In the genomic region with DNA sequence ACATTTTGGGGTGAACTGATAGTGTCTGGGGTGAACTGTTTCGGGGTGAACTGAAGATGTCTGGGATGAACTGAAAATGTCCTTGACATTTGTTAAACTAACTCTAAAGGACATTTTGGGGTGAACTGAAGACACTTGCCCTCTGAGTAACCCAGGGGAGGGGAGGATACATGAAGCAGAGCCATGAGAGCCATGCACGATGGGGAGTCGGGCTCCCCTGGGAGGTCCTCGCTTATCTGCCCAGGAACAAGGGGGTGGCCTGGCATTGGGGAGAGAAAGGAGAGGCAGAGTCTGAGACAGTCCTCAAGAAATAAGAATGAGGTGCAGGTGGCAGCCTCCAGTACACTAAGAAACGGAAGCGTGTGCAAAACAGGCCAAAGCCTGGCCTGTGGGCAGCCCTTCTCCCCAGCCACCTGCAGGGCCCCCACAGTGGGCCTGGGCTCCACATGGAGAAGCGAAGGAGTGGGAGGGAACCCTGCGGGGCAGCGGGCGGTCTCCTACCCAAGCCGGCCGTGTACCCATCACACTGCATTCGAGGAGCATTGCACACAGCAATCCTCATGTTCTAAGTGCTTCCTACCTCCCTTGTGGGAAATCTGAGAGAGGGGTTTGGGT, we compare ENCODE assay signal across 24 cellular contexts. TPM values are rescaled to one million over a fixed set of nuclear protein-coding genes. Genes with fewer than 3 reads are reported as not detected.
"Had no signal": no experiment of that assay in that cellular context is flagged by ENCODE, and none has a peak within 500 bp of the region (broad histone marks: within the 10 kb centered on the region; RNA-seq: fewer than 3 reads in every experiment).

No MANE protein-coding gene starts in this region.

- ATAC-seq: activated naive CD8-positive, alpha-beta T cell treated with anti-CD3 and anti-CD28 coated beads, Interleukin-2, amount 50 U/mL, for 24 hours; effector memory CD8-positive, alpha-beta T cell; gastrocnemius medialis; heart left ventricle; left cardiac atrium; stimulated activated naive CD8-positive, alpha-beta T cell treated with anti-CD3 and anti-CD28 coated beads, Interleukin-15, Interleukin-2, amounts not matched to agents 100 U/mL and 50 U/mL, for 24 hours had no signal

- H3K27ac Mint-ChIP-seq: activated naive CD4-positive, alpha-beta T cell treated with anti-CD3 and anti-CD28 coated beads for 36 hours; activated naive CD8-positive, alpha-beta T cell treated with anti-CD3 and anti-CD28 coated beads, Interleukin-2, amount 50 U/mL, for 24 hours; activated T-helper 1 cell treated with anti-CD3 and anti-CD28 coated beads, Interleukin-12 subunit alpha, Interleukin-12 subunit beta, Interleukin-2, Interleukin-4 antibody, amounts not matched to agents 30 ng/mL and 10 ng/mL and 1 ng/mL, durations not matched to agents 14 hours and 24 hours and 36 hours; effector memory CD8-positive, alpha-beta T cell had no signal

- H3K4me3 Mint-ChIP-seq: activated naive CD4-positive, alpha-beta T cell treated with anti-CD3 and anti-CD28 coated beads for 36 hours; activated naive CD8-positive, alpha-beta T cell treated with anti-CD3 and anti-CD28 coated beads, Interleukin-2, amount 50 U/mL, for 24 hours; activated T-helper 1 cell treated with anti-CD3 and anti-CD28 coated beads, Interleukin-12 subunit alpha, Interleukin-12 subunit beta, Interleukin-2, Interleukin-4 antibody, amounts not matched to agents 30 ng/mL and 10 ng/mL and 1 ng/mL, durations not matched to agents 14 hours and 24 hours and 36 hours; effector memory CD8-positive, alpha-beta T cell had no signal

- H3K9me3 Mint-ChIP-seq: activated naive CD4-positive, alpha-beta T cell treated with anti-CD3 and anti-CD28 coated beads for 36 hours; activated naive CD8-positive, alpha-beta T cell treated with anti-CD3 and anti-CD28 coated beads, Interleukin-2, amount 50 U/mL, for 24 hours; activated T-helper 1 cell treated with anti-CD3 and anti-CD28 coated beads, Interleukin-12 subunit alpha, Interleukin-12 subunit beta, Interleukin-2, Interleukin-4 antibody, amounts not matched to agents 30 ng/mL and 10 ng/mL and 1 ng/mL, durations not matched to agents 14 hours and 24 hours and 36 hours; effector memory CD8-positive, alpha-beta T cell had no signal

- H3K4me3 ChIP-seq: gastrocnemius medialis, heart left ventricle, lung had no signal

- H3K9me3 ChIP-seq: gastrocnemius medialis, heart left ventricle had no signal

- H3K36me3 ChIP-seq: gastrocnemius medialis, heart left ventricle had no signal

- H3K27ac ChIP-seq: epithelial cell of prostate, gastrocnemius medialis, heart left ventricle had no signal

- H3K27me3 ChIP-seq: gastrocnemius medialis, heart left ventricle had no signal

- DNase-seq: activated CD4-positive, alpha-beta T cell treated with anti-CD3 and anti-CD28 coated beads, Interleukin-2, amount 50 U/mL, for 48 hours; activated CD4-positive, CD25-positive, alpha-beta regulatory T cell treated with anti-CD3 and anti-CD28 coated beads, Interleukin-2, amount 50 U/mL, for 72 hours; activated naive CD4-positive, alpha-beta T cell treated with anti-CD3 and anti-CD28 coated beads for 36 hours; activated naive CD8-positive, alpha-beta T cell treated with anti-CD3 and anti-CD28 coated beads, Interleukin-2, amount 50 U/mL, for 24 hours; aorta; cerebellar nuclear complex; effector memory CD8-positive, alpha-beta T cell; gastrocnemius medialis; heart left ventricle; left cardiac atrium; midbrain; nucleus accumbens; posterior cingulate gyrus; retina; stimulated activated CD4-positive, alpha-beta T cell treated with anti-CD3 and anti-CD28 coated beads, Interleukin-4, amount 100 ng/mL, for 24 hours; stimulated activated naive CD8-positive, alpha-beta T cell treated with anti-CD3 and anti-CD28 coated beads, Interleukin-15, Interleukin-2, amounts not matched to agents 100 U/mL and 50 U/mL, for 24 hours; T1000; trophoblast cell had no signal

RNA-seq across cellular contexts. Expression of a gene that starts 24.2 kb away (rescaled TPM):
- total RNA-seq: activated T-helper 1 cell treated with anti-CD3 and anti-CD28 coated beads, Interleukin-12 subunit alpha, Interleukin-12 subunit beta, Interleukin-2, Interleukin-4 antibody, amounts not matched to agents 30 ng/mL and 10 ng/mL and 1 ng/mL, durations not matched to agents 14 hours and 24 hours and 36 hours; fibroblast of lung; left cardiac atrium; myocyte; skeletal muscle tissue had no signal

RNA-seq across cellular contexts. Expression of a gene that starts 41.8 kb away (rescaled TPM):
- total RNA-seq: myocyte had no signal
